In genomic region chr5:1036504-1037122, GRCh38 we compare ENCODE assay signal across 28 cellular contexts. TPM values are rescaled to one million over a fixed set of nuclear protein-coding genes. Genes with fewer than 3 reads are reported as not detected.
"Had no signal": no experiment of that assay in that cellular context is flagged by ENCODE, and none has a peak within 500 bp of the region (broad histone marks: within the 10 kb centered on the region; RNA-seq: fewer than 3 reads in every experiment).

No MANE protein-coding gene starts in this region.

- H3K4me3 Mint-ChIP-seq: activated naive CD8-positive, alpha-beta T cell; activated T-cell treated with anti-CD3 and anti-CD28 coated beads, Interleukin-2, amount 50 U/mL, for 24 hours; activated T-helper 17 cell treated with anti-CD3 and anti-CD28 coated beads, Interleukin-2, amount 50 U/mL, for 72 hours; effector memory CD8-positive, alpha-beta T cell; naive thymus-derived CD4-positive, alpha-beta T cell; stimulated activated effector memory CD8-positive, alpha-beta T cell treated with anti-CD3 and anti-CD28 coated beads, Interleukin-12 subunit alpha, Interleukin-12 subunit beta, amount 100 ng/mL, for 72 hours had no signal

- H3K27ac ChIP-seq: adrenal gland, ascending aorta, brain microvascular endothelial cell, colonic mucosa, dorsolateral prefrontal cortex, esophagus muscularis mucosa, hepatocyte, ovary, right lobe of liver, stomach, suprapubic skin, transverse colon, uterus had no signal

- H3K4me2 ChIP-seq: hepatocyte had no signal

- ATAC-seq: activated T-helper 17 cell treated with anti-CD3 and anti-CD28 coated beads, Interleukin-2, amount 50 U/mL, for 72 hours; effector memory CD8-positive, alpha-beta T cell; naive thymus-derived CD4-positive, alpha-beta T cell; stimulated activated effector memory CD8-positive, alpha-beta T cell treated with anti-CD3 and anti-CD28 coated beads, Interleukin-12 subunit alpha, Interleukin-12 subunit beta, amount 100 ng/mL, for 72 hours had no signal

- H3K27me3 ChIP-seq: adrenal gland, ascending aorta, brain microvascular endothelial cell, colonic mucosa, hepatocyte, ovary, right lobe of liver, suprapubic skin, transverse colon, uterus had no signal

- H3K36me3 Mint-ChIP-seq: activated naive CD8-positive, alpha-beta T cell had no signal

- H3K9me3 ChIP-seq: adrenal gland, ascending aorta, colonic mucosa, esophagus muscularis mucosa, ovary, right lobe of liver, stomach, suprapubic skin, transverse colon, uterus had no signal

- H3K27ac Mint-ChIP-seq: activated naive CD8-positive, alpha-beta T cell; activated T-cell treated with anti-CD3 and anti-CD28 coated beads, Interleukin-2, amount 50 U/mL, for 24 hours; activated T-helper 17 cell treated with anti-CD3 and anti-CD28 coated beads, Interleukin-2, amount 50 U/mL, for 72 hours; effector memory CD8-positive, alpha-beta T cell; naive thymus-derived CD4-positive, alpha-beta T cell; stimulated activated effector memory CD8-positive, alpha-beta T cell treated with anti-CD3 and anti-CD28 coated beads, Interleukin-12 subunit alpha, Interleukin-12 subunit beta, amount 100 ng/mL, for 72 hours had no signal

- H3K4me1 ChIP-seq: adrenal gland, ascending aorta, colonic mucosa, esophagus muscularis mucosa, right lobe of liver, stomach, suprapubic skin, transverse colon, uterus had no signal

- H3K27me3 Mint-ChIP-seq: activated naive CD8-positive, alpha-beta T cell; activated T-cell treated with anti-CD3 and anti-CD28 coated beads, Interleukin-2, amount 50 U/mL, for 24 hours had no signal

- DNase-seq: activated CD4-positive, alpha-beta T cell treated with anti-CD3 and anti-CD28 coated beads for 1 hour; activated CD4-positive, alpha-beta T cell treated with anti-CD3 and anti-CD28 coated beads, Interleukin-2, amount 50 U/mL, for 1 hour; activated CD8-positive, alpha-beta memory T cell treated with anti-CD3 and anti-CD28 coated beads for 24 hours; activated CD8-positive, alpha-beta memory T cell treated with anti-CD3 and anti-CD28 coated beads, Interleukin-2, amount 50 U/mL, for 4 hours; activated naive CD4-positive, alpha-beta T cell; activated T-cell treated with anti-CD3 and anti-CD28 coated beads, Interleukin-2, amount 50 U/mL, for 24 hours; brain microvascular endothelial cell; central memory CD4-positive, alpha-beta T cell; colonic mucosa; effector memory CD8-positive, alpha-beta T cell; naive thymus-derived CD4-positive, alpha-beta T cell; stimulated activated CD4-positive, alpha-beta T cell treated with anti-CD3 and anti-CD28 coated beads, Interleukin-2, amount 100 ng/mL, for 24 hours; stomach; T-helper 9 cell; transverse colon; uterus had no signal

- H3K36me3 ChIP-seq: adrenal gland, ascending aorta, brain microvascular endothelial cell, colonic mucosa, ovary, right lobe of liver, stomach, suprapubic skin, transverse colon, uterus had no signal

- H2AFZ ChIP-seq: hepatocyte had no signal

- H3K4me3 ChIP-seq: adrenal gland, ascending aorta, colonic mucosa, dorsolateral prefrontal cortex, esophagus muscularis mucosa, hepatocyte, lung, ovary, right lobe of liver, stomach, suprapubic skin, transverse colon, uterus had no signal

RNA-seq across cellular contexts. Expression of gene NKD2, which starts 28.0 kb away (rescaled TPM):
- polyA plus RNA-seq: naive thymus-derived CD4-positive, alpha-beta T cell had no signal
